ENCODE assay signal across 1 cellular context in the genomic region with DNA sequence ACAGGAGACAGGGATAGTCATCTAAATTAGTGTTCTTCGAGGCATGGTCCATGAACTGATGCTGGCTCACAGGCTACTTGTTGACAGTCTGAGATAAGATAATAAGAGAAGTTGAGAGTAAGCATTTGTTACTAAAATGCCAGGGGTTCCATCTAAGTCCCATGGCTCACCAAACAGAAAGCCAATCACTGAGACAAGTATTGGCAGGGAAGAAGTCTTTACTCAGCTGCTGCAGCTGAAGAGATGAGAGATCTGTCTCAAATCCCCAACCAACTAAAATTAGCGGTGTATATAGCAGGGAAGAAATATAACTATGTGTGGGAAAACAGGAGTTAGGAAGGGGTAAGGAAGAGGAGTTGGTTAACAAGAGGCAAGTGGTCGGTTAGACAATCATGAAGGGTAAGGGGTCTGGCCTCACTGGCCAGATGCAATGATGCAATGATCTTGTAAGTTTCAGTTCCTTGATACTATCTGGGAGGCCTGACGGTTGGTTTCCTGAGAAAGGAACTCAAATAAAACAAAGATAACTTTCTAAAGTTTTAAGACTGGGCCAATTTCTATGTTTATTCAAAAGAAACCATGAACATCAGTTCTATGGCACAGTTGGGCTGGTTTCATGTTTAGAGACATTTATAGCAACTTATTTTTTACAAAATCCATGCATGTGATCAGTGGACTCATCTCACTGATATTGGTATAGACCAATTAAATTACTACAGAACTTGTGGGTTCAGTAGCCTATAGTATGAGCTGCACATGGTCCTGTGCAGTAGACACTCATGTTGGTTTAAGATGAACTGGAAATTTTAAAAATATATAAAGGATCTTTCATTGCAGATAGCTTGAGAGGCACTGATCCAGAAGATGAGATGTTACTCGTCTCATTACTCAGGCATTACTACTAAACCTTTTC.
A peak's percentile ranks its signal among the peaks of the same experiment; 100 is the strongest.
TF ChIP-seq lines count a peak whose summit lies in the region.

No MANE protein-coding gene starts in this region.

TF ChIP-seq in K562, 482 proteins besides CTCF, POLR2A, EP300 and RAD21 (continued from another document and continues in another):
- TF ChIP-seq STAT5A (IDR thresholded peaks at IDR 0.05; ENCODE audit: borderline replicate concordance, low read length) (no peak), SMAD3 (CRISPR knock-in tag; conservative IDR thresholded peaks at IDR 0.05) (peak; percentile 46; the same call in 1 of the 2 replicates), ZNF311 (CRISPR knock-in tag; IDR thresholded peaks at IDR 0.05) (no peak), NFATC3 (IDR thresholded peaks at IDR 0.05) (no peak), POLR2H (tag; IDR thresholded peaks at IDR 0.05; ENCODE audit: low read depth) (peak; percentile 67), ZNF133 (CRISPR knock-in tag; IDR thresholded peaks at IDR 0.05) (0 out of 2 replicates have a peak, but pooled peaks have one; percentile 46), ZNF561 (CRISPR knock-in tag; conservative IDR thresholded peaks at IDR 0.05) (no peak), CBX3 (IDR thresholded peaks at IDR 0.05; ENCODE audit: borderline replicate concordance in 1 of 2, low read length in 2 of 2) (no peak), ETV6 (IDR thresholded peaks at IDR 0.05; ENCODE audit: borderline replicate concordance in 1 of 2, low read depth in 2 of 2, low read length in 1 of 2) (no peak), ETV6 (CRISPR knock-in tag; IDR thresholded peaks at IDR 0.05; ENCODE audit: borderline replicate concordance) (no peak), KLF6 (CRISPR knock-in tag; IDR thresholded peaks at IDR 0.05; ENCODE audit: borderline replicate concordance) (0 out of 2 replicates have a peak, but pooled peaks have one; percentile 42), BDP1 (IDR thresholded peaks at IDR 0.05; ENCODE audit: insufficient read depth, insufficient read length) (no peak), KAT7 (CRISPR knock-in tag; IDR thresholded peaks at IDR 0.05; ENCODE audit: borderline replicate concordance) (no peak), TCF7L2 (IDR thresholded peaks at IDR 0.05; ENCODE audit: low read depth, low read length) (no peak), TCF3 (CRISPR knock-in tag; IDR thresholded peaks at IDR 0.05) (no peak), EZH2 (IDR thresholded peaks at IDR 0.05; ENCODE audit: borderline replicate concordance, low read depth, low read length) (no peak), SMARCB1 (IDR thresholded peaks at IDR 0.05; ENCODE audit: insufficient read length, low read depth) (no peak), KLF1 (tag; IDR thresholded peaks at IDR 0.05) (no peak), ZNF3 (CRISPR knock-in tag; IDR thresholded peaks at IDR 0.05) (0 out of 2 replicates have a peak, but pooled peaks have one; percentile 9), CXXC5 (CRISPR knock-in tag; IDR thresholded peaks at IDR 0.05) (peak; percentile 47), HCFC1 (IDR thresholded peaks at IDR 0.05; ENCODE audit: low read depth, low read length) (no peak), HMG20B (CRISPR knock-in tag; IDR thresholded peaks at IDR 0.05) (no peak), NFIX (CRISPR knock-in tag; IDR thresholded peaks at IDR 0.05; ENCODE audit: low read depth) (no peak), FOXA3 (CRISPR knock-in tag; conservative IDR thresholded peaks at IDR 0.05 in 1 of 2, IDR thresholded peaks at IDR 0.05 in 1 of 2) (peak in 1 of 2 experiments; percentile 37; a peak in 2 of 4 replicates), ZEB2 (IDR thresholded peaks at IDR 0.05) (no peak), ZC3H4 (CRISPR knock-in tag; IDR thresholded peaks at IDR 0.05; ENCODE audit: borderline replicate concordance) (no peak), SLC30A9 (CRISPR knock-in tag; IDR thresholded peaks at IDR 0.05) (no peak), ZNF263 (CRISPR knock-in tag; IDR thresholded peaks at IDR 0.05; ENCODE audit: borderline replicate concordance) (no peak), POLR2AphosphoS2 (IDR thresholded peaks at IDR 0.05; ENCODE audit: low read length) (no peak), ZFX (CRISPR knock-in tag; IDR thresholded peaks at IDR 0.05) (no peak), POU5F1 (IDR thresholded peaks at IDR 0.05; ENCODE audit: borderline replicate concordance, low read depth, low read length, partially characterized antibody) (no peak), SIN3A (IDR thresholded peaks at IDR 0.05; ENCODE audit: borderline replicate concordance in 2 of 2, control insufficient read depth in 1 of 2, low read depth in 2 of 2, low read length in 2 of 2) (no peak), ZNF253 (CRISPR knock-in tag; conservative IDR thresholded peaks at IDR 0.05) (no peak), MTA1 (IDR thresholded peaks at IDR 0.05; ENCODE audit: borderline replicate concordance) (no peak), SREBF1 (IDR thresholded peaks at IDR 0.05; ENCODE audit: borderline replicate concordance, low read depth, low read length) (no peak), BCOR (IDR thresholded peaks at IDR 0.05) (no peak), PML (IDR thresholded peaks at IDR 0.05; ENCODE audit: low read length) (no peak), SMARCA4 (IDR thresholded peaks at IDR 0.05) (no peak; the same call in 1 of the 2 replicates), NR1H2 (CRISPR knock-in tag; IDR thresholded peaks at IDR 0.05) (no peak)
- TF ChIP-seq, protein P1, sequence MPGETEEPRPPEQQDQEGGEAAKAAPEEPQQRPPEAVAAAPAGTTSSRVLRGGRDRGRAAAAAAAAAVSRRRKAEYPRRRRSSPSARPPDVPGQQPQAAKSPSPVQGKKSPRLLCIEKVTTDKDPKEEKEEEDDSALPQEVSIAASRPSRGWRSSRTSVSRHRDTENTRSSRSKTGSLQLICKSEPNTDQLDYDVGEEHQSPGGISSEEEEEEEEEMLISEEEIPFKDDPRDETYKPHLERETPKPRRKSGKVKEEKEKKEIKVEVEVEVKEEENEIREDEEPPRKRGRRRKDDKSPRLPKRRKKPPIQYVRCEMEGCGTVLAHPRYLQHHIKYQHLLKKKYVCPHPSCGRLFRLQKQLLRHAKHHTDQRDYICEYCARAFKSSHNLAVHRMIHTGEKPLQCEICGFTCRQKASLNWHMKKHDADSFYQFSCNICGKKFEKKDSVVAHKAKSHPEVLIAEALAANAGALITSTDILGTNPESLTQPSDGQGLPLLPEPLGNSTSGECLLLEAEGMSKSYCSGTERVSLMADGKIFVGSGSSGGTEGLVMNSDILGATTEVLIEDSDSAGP (CRISPR knock-in tag; IDR thresholded peaks at IDR 0.05), result no peak
- TF ChIP-seq, protein P2, sequence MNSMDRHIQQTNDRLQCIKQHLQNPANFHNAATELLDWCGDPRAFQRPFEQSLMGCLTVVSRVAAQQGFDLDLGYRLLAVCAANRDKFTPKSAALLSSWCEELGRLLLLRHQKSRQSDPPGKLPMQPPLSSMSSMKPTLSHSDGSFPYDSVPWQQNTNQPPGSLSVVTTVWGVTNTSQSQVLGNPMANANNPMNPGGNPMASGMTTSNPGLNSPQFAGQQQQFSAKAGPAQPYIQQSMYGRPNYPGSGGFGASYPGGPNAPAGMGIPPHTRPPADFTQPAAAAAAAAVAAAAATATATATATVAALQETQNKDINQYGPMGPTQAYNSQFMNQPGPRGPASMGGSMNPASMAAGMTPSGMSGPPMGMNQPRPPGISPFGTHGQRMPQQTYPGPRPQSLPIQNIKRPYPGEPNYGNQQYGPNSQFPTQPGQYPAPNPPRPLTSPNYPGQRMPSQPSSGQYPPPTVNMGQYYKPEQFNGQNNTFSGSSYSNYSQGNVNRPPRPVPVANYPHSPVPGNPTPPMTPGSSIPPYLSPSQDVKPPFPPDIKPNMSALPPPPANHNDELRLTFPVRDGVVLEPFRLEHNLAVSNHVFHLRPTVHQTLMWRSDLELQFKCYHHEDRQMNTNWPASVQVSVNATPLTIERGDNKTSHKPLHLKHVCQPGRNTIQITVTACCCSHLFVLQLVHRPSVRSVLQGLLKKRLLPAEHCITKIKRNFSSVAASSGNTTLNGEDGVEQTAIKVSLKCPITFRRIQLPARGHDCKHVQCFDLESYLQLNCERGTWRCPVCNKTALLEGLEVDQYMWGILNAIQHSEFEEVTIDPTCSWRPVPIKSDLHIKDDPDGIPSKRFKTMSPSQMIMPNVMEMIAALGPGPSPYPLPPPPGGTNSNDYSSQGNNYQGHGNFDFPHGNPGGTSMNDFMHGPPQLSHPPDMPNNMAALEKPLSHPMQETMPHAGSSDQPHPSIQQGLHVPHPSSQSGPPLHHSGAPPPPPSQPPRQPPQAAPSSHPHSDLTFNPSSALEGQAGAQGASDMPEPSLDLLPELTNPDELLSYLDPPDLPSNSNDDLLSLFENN (IDR thresholded peaks at IDR 0.05; ENCODE audit: low read depth in 2 of 2, low read length in 2 of 2), result no peak
- TF ChIP-seq, protein P3, sequence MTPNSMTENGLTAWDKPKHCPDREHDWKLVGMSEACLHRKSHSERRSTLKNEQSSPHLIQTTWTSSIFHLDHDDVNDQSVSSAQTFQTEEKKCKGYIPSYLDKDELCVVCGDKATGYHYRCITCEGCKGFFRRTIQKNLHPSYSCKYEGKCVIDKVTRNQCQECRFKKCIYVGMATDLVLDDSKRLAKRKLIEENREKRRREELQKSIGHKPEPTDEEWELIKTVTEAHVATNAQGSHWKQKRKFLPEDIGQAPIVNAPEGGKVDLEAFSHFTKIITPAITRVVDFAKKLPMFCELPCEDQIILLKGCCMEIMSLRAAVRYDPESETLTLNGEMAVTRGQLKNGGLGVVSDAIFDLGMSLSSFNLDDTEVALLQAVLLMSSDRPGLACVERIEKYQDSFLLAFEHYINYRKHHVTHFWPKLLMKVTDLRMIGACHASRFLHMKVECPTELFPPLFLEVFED (CRISPR knock-in tag; conservative IDR thresholded peaks at IDR 0.05), result no peak
- TF ChIP-seq, protein P4, sequence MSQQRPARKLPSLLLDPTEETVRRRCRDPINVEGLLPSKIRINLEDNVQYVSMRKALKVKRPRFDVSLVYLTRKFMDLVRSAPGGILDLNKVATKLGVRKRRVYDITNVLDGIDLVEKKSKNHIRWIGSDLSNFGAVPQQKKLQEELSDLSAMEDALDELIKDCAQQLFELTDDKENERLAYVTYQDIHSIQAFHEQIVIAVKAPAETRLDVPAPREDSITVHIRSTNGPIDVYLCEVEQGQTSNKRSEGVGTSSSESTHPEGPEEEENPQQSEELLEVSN (IDR thresholded peaks at IDR 0.05; ENCODE audit: borderline replicate concordance in 1 of 2, extremely low read depth in 1 of 2, insufficient read depth in 1 of 2, insufficient read length in 1 of 2, low read depth in 1 of 2, low read length in 1 of 2, poor library complexity in 1 of 2, severe bottlenecking in 1 of 2), result no peak
- TF ChIP-seq, protein P5, sequence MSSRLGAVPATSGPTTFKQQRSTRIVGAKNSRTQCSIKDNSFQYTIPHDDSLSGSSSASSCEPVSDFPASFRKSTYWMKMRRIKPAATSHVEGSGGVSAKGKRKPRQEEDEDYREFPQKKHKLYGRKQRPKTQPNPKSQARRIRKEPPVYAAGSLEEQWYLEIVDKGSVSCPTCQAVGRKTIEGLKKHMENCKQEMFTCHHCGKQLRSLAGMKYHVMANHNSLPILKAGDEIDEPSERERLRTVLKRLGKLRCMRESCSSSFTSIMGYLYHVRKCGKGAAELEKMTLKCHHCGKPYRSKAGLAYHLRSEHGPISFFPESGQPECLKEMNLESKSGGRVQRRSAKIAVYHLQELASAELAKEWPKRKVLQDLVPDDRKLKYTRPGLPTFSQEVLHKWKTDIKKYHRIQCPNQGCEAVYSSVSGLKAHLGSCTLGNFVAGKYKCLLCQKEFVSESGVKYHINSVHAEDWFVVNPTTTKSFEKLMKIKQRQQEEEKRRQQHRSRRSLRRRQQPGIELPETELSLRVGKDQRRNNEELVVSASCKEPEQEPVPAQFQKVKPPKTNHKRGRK (tag; IDR thresholded peaks at IDR 0.05), result no peak
- TF ChIP-seq, protein P6, sequence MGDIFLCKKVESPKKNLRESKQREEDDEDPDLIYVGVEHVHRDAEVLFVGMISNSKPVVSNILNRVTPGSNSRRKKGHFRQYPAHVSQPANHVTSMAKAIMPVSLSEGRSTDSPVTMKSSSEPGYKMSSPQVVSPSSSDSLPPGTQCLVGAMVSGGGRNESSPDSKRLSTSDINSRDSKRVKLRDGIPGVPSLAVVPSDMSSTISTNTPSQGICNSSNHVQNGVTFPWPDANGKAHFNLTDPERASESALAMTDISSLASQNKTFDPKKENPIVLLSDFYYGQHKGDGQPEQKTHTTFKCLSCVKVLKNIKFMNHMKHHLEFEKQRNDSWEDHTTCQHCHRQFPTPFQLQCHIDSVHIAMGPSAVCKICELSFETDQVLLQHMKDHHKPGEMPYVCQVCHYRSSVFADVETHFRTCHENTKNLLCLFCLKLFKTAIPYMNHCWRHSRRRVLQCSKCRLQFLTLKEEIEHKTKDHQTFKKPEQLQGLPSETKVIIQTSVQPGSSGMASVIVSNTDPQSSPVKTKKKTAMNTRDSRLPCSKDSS (IDR thresholded peaks at IDR 0.05; ENCODE audit: low read depth, partially characterized antibody), result no peak
- TF ChIP-seq, protein P7, sequence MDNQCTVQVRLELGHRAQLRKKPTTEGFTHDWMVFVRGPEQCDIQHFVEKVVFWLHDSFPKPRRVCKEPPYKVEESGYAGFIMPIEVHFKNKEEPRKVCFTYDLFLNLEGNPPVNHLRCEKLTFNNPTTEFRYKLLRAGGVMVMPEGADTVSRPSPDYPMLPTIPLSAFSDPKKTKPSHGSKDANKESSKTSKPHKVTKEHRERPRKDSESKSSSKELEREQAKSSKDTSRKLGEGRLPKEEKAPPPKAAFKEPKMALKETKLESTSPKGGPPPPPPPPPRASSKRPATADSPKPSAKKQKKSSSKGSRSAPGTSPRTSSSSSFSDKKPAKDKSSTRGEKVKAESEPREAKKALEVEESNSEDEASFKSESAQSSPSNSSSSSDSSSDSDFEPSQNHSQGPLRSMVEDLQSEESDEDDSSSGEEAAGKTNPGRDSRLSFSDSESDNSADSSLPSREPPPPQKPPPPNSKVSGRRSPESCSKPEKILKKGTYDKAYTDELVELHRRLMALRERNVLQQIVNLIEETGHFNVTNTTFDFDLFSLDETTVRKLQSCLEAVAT (IDR thresholded peaks at IDR 0.05), result no peak
- TF ChIP-seq, protein P8, sequence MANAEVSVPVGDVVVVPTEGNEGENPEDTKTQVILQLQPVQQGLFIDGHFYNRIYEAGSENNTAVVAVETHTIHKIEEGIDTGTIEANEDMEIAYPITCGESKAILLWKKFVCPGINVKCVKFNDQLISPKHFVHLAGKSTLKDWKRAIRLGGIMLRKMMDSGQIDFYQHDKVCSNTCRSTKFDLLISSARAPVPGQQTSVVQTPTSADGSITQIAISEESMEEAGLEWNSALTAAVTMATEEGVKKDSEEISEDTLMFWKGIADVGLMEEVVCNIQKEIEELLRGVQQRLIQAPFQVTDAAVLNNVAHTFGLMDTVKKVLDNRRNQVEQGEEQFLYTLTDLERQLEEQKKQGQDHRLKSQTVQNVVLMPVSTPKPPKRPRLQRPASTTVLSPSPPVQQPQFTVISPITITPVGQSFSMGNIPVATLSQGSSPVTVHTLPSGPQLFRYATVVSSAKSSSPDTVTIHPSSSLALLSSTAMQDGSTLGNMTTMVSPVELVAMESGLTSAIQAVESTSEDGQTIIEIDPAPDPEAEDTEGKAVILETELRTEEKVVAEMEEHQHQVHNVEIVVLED (CRISPR knock-in tag; IDR thresholded peaks at IDR 0.05), result no peak
- TF ChIP-seq, protein P9, sequence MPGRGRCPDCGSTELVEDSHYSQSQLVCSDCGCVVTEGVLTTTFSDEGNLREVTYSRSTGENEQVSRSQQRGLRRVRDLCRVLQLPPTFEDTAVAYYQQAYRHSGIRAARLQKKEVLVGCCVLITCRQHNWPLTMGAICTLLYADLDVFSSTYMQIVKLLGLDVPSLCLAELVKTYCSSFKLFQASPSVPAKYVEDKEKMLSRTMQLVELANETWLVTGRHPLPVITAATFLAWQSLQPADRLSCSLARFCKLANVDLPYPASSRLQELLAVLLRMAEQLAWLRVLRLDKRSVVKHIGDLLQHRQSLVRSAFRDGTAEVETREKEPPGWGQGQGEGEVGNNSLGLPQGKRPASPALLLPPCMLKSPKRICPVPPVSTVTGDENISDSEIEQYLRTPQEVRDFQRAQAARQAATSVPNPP (IDR thresholded peaks at IDR 0.05; ENCODE audit: borderline replicate concordance, insufficient read depth, insufficient read length), result no peak
